Comparison of ENCODE assay signal across 8 cellular contexts in the genomic region with DNA sequence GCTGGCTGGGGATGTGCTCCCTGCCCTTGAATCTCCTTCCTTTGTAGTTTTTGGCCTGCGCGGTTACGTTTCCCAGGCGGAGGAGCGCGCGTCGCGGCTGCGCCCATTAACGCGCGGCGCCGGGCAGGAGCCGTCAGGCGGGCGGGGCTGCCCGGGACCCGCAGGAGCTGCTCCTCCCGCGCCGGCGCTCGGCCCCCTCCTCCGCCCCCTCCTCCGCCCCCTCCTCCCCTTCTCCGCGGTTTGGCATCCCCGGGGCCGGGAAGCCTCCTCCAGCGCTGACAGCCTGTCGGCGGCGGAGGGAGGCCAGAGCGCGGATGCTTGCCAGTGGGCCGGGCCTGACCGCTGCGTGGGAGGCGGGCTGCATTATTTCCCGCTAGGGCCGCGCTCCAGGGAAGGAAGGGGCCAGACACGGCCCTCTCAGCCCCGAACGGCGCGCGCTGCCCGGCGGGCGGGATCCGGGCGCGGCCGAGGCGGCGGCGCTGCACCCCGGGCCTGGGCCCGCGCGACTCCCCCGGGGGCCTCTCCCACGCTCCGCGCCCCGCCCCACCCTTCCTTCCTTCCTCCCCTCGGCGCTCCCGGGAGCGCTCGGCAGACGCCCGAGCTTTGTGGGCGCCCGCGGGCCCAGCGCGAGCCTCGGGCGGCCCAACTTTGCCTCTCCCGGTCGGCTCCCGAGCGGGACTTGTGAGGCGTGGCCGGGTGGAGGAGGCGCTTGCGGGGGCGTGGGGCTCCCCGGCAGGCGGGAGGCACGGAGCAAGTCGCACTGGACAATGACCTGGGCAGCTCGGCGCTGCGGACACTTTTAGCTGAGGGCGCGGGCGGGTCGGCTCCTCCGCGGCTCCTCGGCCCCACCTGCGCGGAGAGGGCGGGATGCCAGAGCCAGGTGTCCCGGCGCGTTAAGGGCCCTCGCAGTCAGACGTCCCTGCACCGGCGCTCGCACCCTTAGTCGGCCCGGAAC. TPM values are rescaled to one million over a fixed set of nuclear protein-coding genes. Genes with fewer than 3 reads are reported as not detected.
A peak's percentile ranks its signal among the peaks of the same experiment; 100 is the strongest.
DNase-seq lines count a peak whose midpoint lies in the region; ATAC-seq and TF ChIP-seq lines count a peak whose summit lies in the region.

DCLK2 (plus strand) TSS at position 405 of the 955 bp plus-strand sequence. CDS start 583 bp downstream, outside the sequence.

- peaks cover 5% of the 10 kb centered on the region for H3K4me1 Mint-ChIP-seq in activated naive CD8-positive, alpha-beta T cell treated with anti-CD3 and anti-CD28 coated beads, Interleukin-2, amount 50 U/mL, for 24 hours
- H3K4me1 Mint-ChIP-seq in neural crest cell = peaks cover 34% of the 10 kb centered on the region

- no peaks in the 10 kb centered on the region for H3K9me3 Mint-ChIP-seq in activated naive CD8-positive, alpha-beta T cell treated with anti-CD3 and anti-CD28 coated beads, Interleukin-2, amount 50 U/mL, for 24 hours
- peaks cover 3% of the 10 kb centered on the region for H3K9me3 Mint-ChIP-seq in neural crest cell

- DNase-seq in D341Med (ENCODE audit: low spot score) (peak; percentile 91), HCEC 1CT (peak; percentile 67), NCI-H2227 (lab: John Stamatoyannopoulos, UW; ENCODE audit: unreplicated experiment) (peak; percentile 88), glomerular visceral epithelial cell (ENCODE audit: extremely low spot score) (peak; percentile 85), neural crest cell (ENCODE audit: low read depth, low spot score) (peak; percentile 66)
- DNase-seq in activated naive CD8-positive, alpha-beta T cell treated with anti-CD3 and anti-CD28 coated beads, Interleukin-2, amount 50 U/mL, for 24 hours = peak; percentile 10

- peak; percentile 40 for ATAC-seq in activated naive CD8-positive, alpha-beta T cell treated with anti-CD3 and anti-CD28 coated beads, Interleukin-2, amount 50 U/mL, for 24 hours
- ATAC-seq in GM21786 (IDR thresholded peaks at IDR 0.05; ENCODE audit: unreplicated experiment) (no peak), HG03139 (IDR thresholded peaks at IDR 0.05; ENCODE audit: unreplicated experiment) (no peak)

- H3K36me3 Mint-ChIP-seq in activated naive CD8-positive, alpha-beta T cell treated with anti-CD3 and anti-CD28 coated beads, Interleukin-2, amount 50 U/mL, for 24 hours (ENCODE audit: low read depth) = no peaks in the 10 kb centered on the region
- H3K36me3 Mint-ChIP-seq in neural crest cell (ENCODE audit: low read depth) = peaks cover 10% of the 10 kb centered on the region

- peak within 1 kb of the TSS; percentile 54 for H3K4me3 Mint-ChIP-seq in activated naive CD8-positive, alpha-beta T cell treated with anti-CD3 and anti-CD28 coated beads, Interleukin-2, amount 50 U/mL, for 24 hours
- H3K4me3 Mint-ChIP-seq in neural crest cell = peak within 1 kb of the TSS; percentile 93

- peaks cover 49% of the 10 kb centered on the region for H3K27me3 Mint-ChIP-seq in activated naive CD8-positive, alpha-beta T cell treated with anti-CD3 and anti-CD28 coated beads, Interleukin-2, amount 50 U/mL, for 24 hours
- no peaks in the 10 kb centered on the region for H3K27me3 Mint-ChIP-seq in neural crest cell (ENCODE audit: low read depth)

- TF ChIP-seq CTCF in neural crest cell (conservative IDR thresholded peaks at IDR 0.05) = no peak

- H3K27ac Mint-ChIP-seq in activated naive CD8-positive, alpha-beta T cell treated with anti-CD3 and anti-CD28 coated beads, Interleukin-2, amount 50 U/mL, for 24 hours = no peak within 1 kb of the TSS
- H3K27ac Mint-ChIP-seq in neural crest cell (ENCODE audit: unreplicated experiment) = peak within 1 kb of the TSS; percentile 87

RNA-seq across cellular contexts. Expression of gene DCLK2, which starts in this region (rescaled TPM):
- total RNA-seq in neural crest cell = 29.2 and 30.1 TPM in 2 replicates

Comparison
In these comparisons a context has a peak if more than half of its experiments do, and no peak if none do; other contexts are left out.
1. DNase-seq: peak in every context shown above with its lines; median percentile 91 in D341Med; 88 in NCI-H2227; 85 in glomerular visceral epithelial cell; 67 in HCEC 1CT; 66 in neural crest cell; 10 in activated naive CD8-positive, alpha-beta T cell treated with anti-CD3 and anti-CD28 coated beads, Interleukin-2, amount 50 U/mL, for 24 hours.